In genomic region chr13:46491641-46492040, GRCh38 we compare ENCODE assay signal across 29 cellular contexts.
"Had no signal": no experiment of that assay in that cellular context is flagged by ENCODE, and none has a peak within 500 bp of the region (broad histone marks: within the 10 kb centered on the region; RNA-seq: fewer than 3 reads in every experiment).

No MANE protein-coding gene starts in this region.

- H3K4me2 ChIP-seq: hepatocyte, neural progenitor cell, smooth muscle cell had no signal

- H3K36me3 ChIP-seq: gastroesophageal sphincter, heart left ventricle, neural progenitor cell, prostate gland, right atrium auricular region, stomach, thyroid gland, upper lobe of left lung had no signal

- H3K4me3 ChIP-seq: gastroesophageal sphincter, heart left ventricle, hepatocyte, lung, mucosa of descending colon, neural progenitor cell, prostate gland, right atrium auricular region, smooth muscle cell, stomach, thyroid gland, upper lobe of left lung had no signal

- H3K27ac ChIP-seq: foreskin keratinocyte, gastroesophageal sphincter, heart left ventricle, hepatocyte, neural progenitor cell, prostate gland, right atrium auricular region, stomach, thyroid gland, upper lobe of left lung had no signal

- FAIRE-seq: endometrium, kidney, urothelium cell line had no signal

- H3K79me2 ChIP-seq: hepatocyte had no signal

- DNase-seq: cortex of kidney; effector memory CD8-positive, alpha-beta T cell; erythroblast; foreskin keratinocyte; heart left ventricle; kidney; mucosa of descending colon; naive thymus-derived CD4-positive, alpha-beta T cell; stimulated activated CD4-positive, alpha-beta T cell treated with anti-CD3 and anti-CD28 coated beads, Interleukin-2, amount 100 ng/mL, for 24 hours; stimulated activated CD4-positive, alpha-beta T cell treated with anti-CD3 and anti-CD28 coated beads, Interleukin-4, amount 100 ng/mL, for 24 hours; stimulated activated naive CD4-positive, alpha-beta T cell treated with Interleukin-2 at 50 U/mL for 16 hours; stomach; thyroid gland; upper lobe of left lung had no signal

- H3K27me3 ChIP-seq: gastroesophageal sphincter, hepatocyte, neural progenitor cell, right atrium auricular region, stomach, thyroid gland, upper lobe of left lung had no signal

- H3K9me3 ChIP-seq: gastroesophageal sphincter, mucosa of descending colon, prostate gland, right atrium auricular region, stomach, thyroid gland, upper lobe of left lung had no signal

- H3K36me3 Mint-ChIP-seq: memory B cell; naive thymus-derived CD4-positive, alpha-beta T cell; neural progenitor cell; stimulated activated effector memory CD8-positive, alpha-beta T cell treated with anti-CD3 and anti-CD28 coated beads, Interleukin-12 subunit alpha, Interleukin-12 subunit beta, amount 100 ng/mL, for 72 hours had no signal

- H3K27ac Mint-ChIP-seq: effector memory CD8-positive, alpha-beta T cell; memory B cell; mesothelial cell of epicardium; naive thymus-derived CD4-positive, alpha-beta T cell; nephron; neural progenitor cell; stimulated activated effector memory CD8-positive, alpha-beta T cell treated with anti-CD3 and anti-CD28 coated beads, Interleukin-12 subunit alpha, Interleukin-12 subunit beta, amount 100 ng/mL, for 72 hours had no signal

- ATAC-seq: effector memory CD8-positive, alpha-beta T cell; foreskin keratinocyte; gastroesophageal sphincter; heart left ventricle; left lobe of liver; mucosa of descending colon; naive thymus-derived CD4-positive, alpha-beta T cell; sciatic nerve; stimulated activated effector memory CD8-positive, alpha-beta T cell treated with anti-CD3 and anti-CD28 coated beads, Interleukin-12 subunit alpha, Interleukin-12 subunit beta, amount 100 ng/mL, for 72 hours had no signal

- H3K9me3 Mint-ChIP-seq: effector memory CD8-positive, alpha-beta T cell; memory B cell; nephron; stimulated activated effector memory CD8-positive, alpha-beta T cell treated with anti-CD3 and anti-CD28 coated beads, Interleukin-12 subunit alpha, Interleukin-12 subunit beta, amount 100 ng/mL, for 72 hours had no signal

- H3K4me3 Mint-ChIP-seq: effector memory CD8-positive, alpha-beta T cell; memory B cell; mesothelial cell of epicardium; naive thymus-derived CD4-positive, alpha-beta T cell; nephron; neural progenitor cell; stimulated activated effector memory CD8-positive, alpha-beta T cell treated with anti-CD3 and anti-CD28 coated beads, Interleukin-12 subunit alpha, Interleukin-12 subunit beta, amount 100 ng/mL, for 72 hours had no signal

- H3K4me1 ChIP-seq: foreskin keratinocyte, prostate gland, thyroid gland had no signal

- H3K9ac ChIP-seq: neural progenitor cell had no signal

- H3K27me3 Mint-ChIP-seq: memory B cell had no signal

- H2AFZ ChIP-seq: hepatocyte, neural progenitor cell had no signal

- H3K4me1 Mint-ChIP-seq: memory B cell; naive thymus-derived CD4-positive, alpha-beta T cell; stimulated activated effector memory CD8-positive, alpha-beta T cell treated with anti-CD3 and anti-CD28 coated beads, Interleukin-12 subunit alpha, Interleukin-12 subunit beta, amount 100 ng/mL, for 72 hours had no signal
